Comparison of ENCODE assay signal across 1 cellular context in genomic region chr20:3787640-3788015, GRCh38.
TF ChIP-seq lines count a peak whose summit lies in the region.

No MANE protein-coding gene starts in this region.

TF ChIP-seq in Ishikawa, 13 proteins besides CTCF, POLR2A, EP300 and RAD21:
- TF ChIP-seq REST (IDR thresholded peaks at IDR 0.05; ENCODE audit: low read depth): peak; percentile 53
